In the genomic region with DNA sequence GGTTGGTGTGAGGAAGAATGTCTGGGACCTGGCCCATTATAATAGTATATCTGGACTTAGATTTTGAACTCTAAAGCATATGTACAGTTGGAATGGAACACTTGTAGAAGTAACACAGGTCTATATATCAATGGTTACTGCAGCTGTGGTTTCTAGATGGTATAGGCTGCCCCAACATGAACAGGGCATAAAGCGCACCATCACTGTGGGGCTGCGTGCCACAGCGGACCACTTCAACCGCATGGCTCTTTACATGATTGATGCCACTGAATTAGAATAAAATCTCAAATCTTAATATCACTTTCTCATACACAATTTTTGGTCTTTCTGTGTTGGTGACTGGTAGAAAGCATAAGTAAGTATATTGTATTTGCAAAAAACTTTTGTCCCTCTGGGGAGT, we compare ENCODE assay signal across 23 cellular contexts. TPM values are rescaled to one million over a fixed set of nuclear protein-coding genes. Genes with fewer than 3 reads are reported as not detected.
DNase-seq lines count a peak whose midpoint lies in the region; ATAC-seq, FAIRE-seq and TF ChIP-seq lines count a peak whose summit lies in the region.
"Had no signal": no experiment of that assay in that cellular context is flagged by ENCODE, and none has a peak within 500 bp of the region (broad histone marks: within the 10 kb centered on the region; RNA-seq: fewer than 3 reads in every experiment).

No MANE protein-coding gene starts in this region.

- H3K27me3 ChIP-seq in K562 (ENCODE audit: control insufficient read depth in 2 of 2, insufficient read depth in 2 of 2, low read length in 2 of 2) (no peaks in the 10 kb centered on the region), mesenchymal stem cell (ENCODE audit: control insufficient read depth in 1 of 2, insufficient read depth in 1 of 2, low read length in 2 of 2) (no peaks in the 10 kb centered on the region), sigmoid colon (no peaks in the 10 kb centered on the region)

- no TSS peak for BruUV-seq in K562 (replicated peaks; lab: Mats Ljungman, UMichigan)

- DNase-seq in activated CD8-positive, alpha-beta memory T cell treated with anti-CD3 and anti-CD28 coated beads, Interleukin-2, amount 50 U/mL, for 48 hours: peak; percentile 15
- no peak for DNase-seq in activated CD8-positive, alpha-beta memory T cell treated with anti-CD3 and anti-CD28 coated beads, Interleukin-2, amount 50 U/mL, for 4 hours
- DNase-seq in K562 (ENCODE audit: extremely low read depth in 1 of 4, low spot score in 3 of 4): no peak
- DNase-seq in mesenchymal stem cell: no peak
- no peak for DNase-seq in sigmoid colon
- no peak for DNase-seq in natural killer cell
- no peak for DNase-seq in NCI-H524 (lab: John Stamatoyannopoulos, UW)
- DNase-seq: 8988T; Calu3; CD8-positive, alpha-beta T cell; DMS53; EL; MM.1S; NCI-H1092 treated with DMSO at 0.1 percent for 48 hours; NCI-H2081; NCI-H2171 treated with DMSO at 0.1 percent for 48 hours; NCI-H446; NCI-H69 had no signal

- H3K36me3 ChIP-seq in K562 (ENCODE audit: control insufficient read depth, insufficient read depth, low read length) (peaks cover 82% of the 10 kb centered on the region), mesenchymal stem cell (ENCODE audit: control insufficient read depth in 1 of 2, insufficient read depth in 2 of 2, low read depth in 1 of 2, low read length in 2 of 2) (peaks cover 22 to 81% of the 10 kb centered on the region in 2 experiments), sigmoid colon (peaks cover 0 to 32% (median 3%) of the 10 kb centered on the region in 4 donors)

- FAIRE-seq in K562 (lab: Jason Lieb, UNC): no peak
- FAIRE-seq: GM12892 had no signal

- no peak overlapping the region for H4K8ac ChIP-seq in mesenchymal stem cell (ENCODE audit: low read length)

- no peak overlapping the region for H3K23ac ChIP-seq in mesenchymal stem cell (ENCODE audit: low read length in 2 of 2)

- no peak overlapping the region for H2BK12ac ChIP-seq in mesenchymal stem cell (ENCODE audit: low read length in 2 of 2)

- TF ChIP-seq EP300 in K562 (IDR thresholded peaks at IDR 0.05; ENCODE audit: low read length) (no peak), sigmoid colon (IDR thresholded peaks at IDR 0.05) (no peak)

- H4K20me1 ChIP-seq in K562 (replicated peaks; ENCODE audit: control insufficient read depth, insufficient read depth, low read length): no peaks in the 10 kb centered on the region

- H3K9me3 ChIP-seq in K562 (replicated peaks; ENCODE audit: control insufficient read depth, insufficient read depth, low read depth, low read length): no peaks in the 10 kb centered on the region
- H3K9me3 ChIP-seq in mesenchymal stem cell (ENCODE audit: control insufficient read depth, low read length): no peaks in the 10 kb centered on the region
- H3K9me3 ChIP-seq in sigmoid colon: no peaks in the 10 kb centered on the region

- H3K4me1 ChIP-seq in K562 (replicated peaks in 1 of 2; ENCODE audit: control insufficient read depth in 2 of 2, insufficient read depth in 2 of 2, low read length in 2 of 2) (no peaks in the 10 kb centered on the region), mesenchymal stem cell (ENCODE audit: control insufficient read depth, insufficient read depth, low read depth, low read length) (no peaks in the 10 kb centered on the region), sigmoid colon (peaks cover 0 to 34% (median 33%) of the 10 kb centered on the region in 4 donors)

- H2BK15ac ChIP-seq in mesenchymal stem cell (ENCODE audit: low read depth, poor library complexity, severe bottlenecking): no peak overlapping the region

- peaks cover 15% of the 10 kb centered on the region for H3K79me1 ChIP-seq in mesenchymal stem cell (replicated peaks; ENCODE audit: low read length, poor library complexity, severe bottlenecking)

- no peak overlapping the region for H3K14ac ChIP-seq in mesenchymal stem cell (ENCODE audit: low read length in 2 of 2)

- POLR2A ChIA-PET in K562 (lab: Yijun Ruan, JAX): interaction anchor here (0.7 to 1.3 kb wide), 3 partner anchors 8 to 240 kb away, joined by 3 to 5 read pairs (median 4); no protein-coding TSS in a partner anchor

- peak overlapping the region in 1 of 2 donors; percentile 58 for H3K27ac Mint-ChIP-seq in natural killer cell
- H3K27ac Mint-ChIP-seq: CD8-positive, alpha-beta T cell had no signal

- H3K4me3 Mint-ChIP-seq in natural killer cell: no peak overlapping the region
- H3K4me3 Mint-ChIP-seq: CD8-positive, alpha-beta T cell had no signal

- no peak overlapping the region for H3K4ac ChIP-seq in mesenchymal stem cell (ENCODE audit: low read depth in 1 of 2, low read length in 2 of 2)

- CTCF ChIA-PET in K562 (lab: Yijun Ruan, JAX; ENCODE audit: low intra/inter-chr PET ratio): interaction anchor here (0.6 kb wide), 1 partner anchor 1121 kb away, joined by 4 read pairs; no protein-coding TSS in a partner anchor

- H2BK120ac ChIP-seq in mesenchymal stem cell (ENCODE audit: low read depth, low read length): no peak overlapping the region

- TF ChIP-seq POLR2A in K562 (conservative IDR thresholded peaks at IDR 0.05): peak; percentile 51; the same call in 1 of the 2 replicates
- TF ChIP-seq POLR2A in sigmoid colon (IDR thresholded peaks at IDR 0.05): no peak

- H3K27me3 Mint-ChIP-seq in natural killer cell (ENCODE audit: low read depth in 2 of 2): no peaks in the 10 kb centered on the region

- no peak overlapping the region for H3K4me3 ChIP-seq in K562
- no peak overlapping the region for H3K4me3 ChIP-seq in mesenchymal stem cell (ENCODE audit: insufficient read depth in 1 of 2, low read depth in 1 of 2, low read length in 2 of 2)
- H3K4me3 ChIP-seq in sigmoid colon: no peak overlapping the region

- no peak overlapping the region for H2AK5ac ChIP-seq in mesenchymal stem cell (ENCODE audit: low read length, severe bottlenecking)

- TF ChIP-seq CTCF in K562 (IDR thresholded peaks at IDR 0.05 in 2 of 3, conservative IDR thresholded peaks at IDR 0.05 in 1 of 3; ENCODE audit: insufficient read depth in 2 of 3, low read depth in 1 of 3, low read length in 3 of 3) (no peak), sigmoid colon (IDR thresholded peaks at IDR 0.05) (no peak), natural killer cell (IDR thresholded peaks at IDR 0.05) (no peak)

- H3K4me2 ChIP-seq in K562 (ENCODE audit: insufficient read depth, low read length) (no peak overlapping the region), mesenchymal stem cell (ENCODE audit: low read length, poor library complexity, severe bottlenecking) (no peak overlapping the region)

- H2BK5ac ChIP-seq in mesenchymal stem cell (ENCODE audit: low read depth, low read length, poor library complexity, severe bottlenecking): peak overlapping the region; percentile 38

- H3K9ac ChIP-seq in K562 (ENCODE audit: insufficient read depth in 1 of 2, low read depth in 2 of 2, low read length in 2 of 2) (no peak overlapping the region), mesenchymal stem cell (ENCODE audit: low read length) (no peak overlapping the region)

- peaks cover 6% of the 10 kb centered on the region for H3K36me3 Mint-ChIP-seq in natural killer cell

- ATAC-seq in K562: peak; percentile 8; the same call in 2 of the 3 replicates
- no peak for ATAC-seq in GM18498 (IDR thresholded peaks at IDR 0.05; ENCODE audit: unreplicated experiment)
- no peak for ATAC-seq in natural killer cell
- ATAC-seq: CD8-positive, alpha-beta T cell; Panc1 had no signal

- H3K79me2 ChIP-seq in K562 (ENCODE audit: control insufficient read depth, insufficient read depth, low read length): no peaks in the 10 kb centered on the region

- 82% methylated on average over 4 of the region's 4 CpGs for WGBS in K562 (ENCODE audit: insufficient coverage, low coverage, missing lambda C conversion rate)
- 69% methylated on average over 4 of the region's 4 CpGs for WGBS in mesenchymal stem cell
- 57 to 75% methylated on average over 4 of the region's 4 CpGs for WGBS in sigmoid colon, 2 donors

- no peak overlapping the region for H4K91ac ChIP-seq in mesenchymal stem cell (ENCODE audit: low read length)

- H2AFZ ChIP-seq in K562 (ENCODE audit: low read depth, low read length) (no peak overlapping the region), mesenchymal stem cell (ENCODE audit: low read depth, low read length) (no peak overlapping the region)

- H3K9me1 ChIP-seq in K562 (ENCODE audit: control insufficient read depth, insufficient read depth, low read length): no peaks in the 10 kb centered on the region

- in situ Hi-C loops in K562 (cut with MboI): no loop called here

- intact Hi-C loops in K562 (cut with micrococcal nuclease) (no loop called here), sigmoid colon (cut with DNase I) (no loop called here), natural killer cell (cut with micrococcal nuclease) (no loop called here)

- H3K18ac ChIP-seq in mesenchymal stem cell (ENCODE audit: low read depth in 1 of 2, low read length in 2 of 2): no peak overlapping the region

- H3K27ac ChIP-seq in K562 (ENCODE audit: extremely low read depth, low read depth, low read length) (no peak overlapping the region), mesenchymal stem cell (ENCODE audit: low read length, poor library complexity, severe bottlenecking) (peak overlapping the region; percentile 49), sigmoid colon (peak overlapping the region in 3 of 4 donors; percentile 68 to 82 (median 82))

- peaks cover 0 to 11% of the 10 kb centered on the region in 2 donors for H3K4me1 Mint-ChIP-seq in natural killer cell

- H3K9me3 Mint-ChIP-seq in natural killer cell: no peaks in the 10 kb centered on the region
- H3K9me3 Mint-ChIP-seq: CD8-positive, alpha-beta T cell had no signal

- TF ChIP-seq RAD21 in K562 (CRISPR knock-in tag; conservative IDR thresholded peaks at IDR 0.05 in 1 of 2, IDR thresholded peaks at IDR 0.05 in 1 of 2): no peak

RNA-seq across cellular contexts. Expression of gene KLRG2, which starts 59.5 kb away (rescaled TPM):
- not detected in 2 replicates for total RNA-seq in K562 (2011; cell fraction: chromatin; rRNA removed; ENCODE audit: low replicate concordance)
- total RNA-seq in K562 (2011; cell fraction: nucleolus; rRNA removed): not detected in 2 replicates
- total RNA-seq in K562 (2011; cell fraction: nucleoplasm; rRNA removed): not detected in 2 replicates
- total RNA-seq in K562 (2014; rRNA removed): not detected in 2 replicates
- not detected in 2 replicates for total RNA-seq in K562 (2014; rRNA removed; fragmentation: Illumina TruSeq; extraction: Trizol)
- total RNA-seq in K562 (2015; rRNA removed; fragmentation: Illumina TruSeq; extraction: Trizol): not detected in 2 replicates
- total RNA-seq in K562 (2021): not detected in 2 replicates
- not detected in 2 replicates for polyA plus RNA-seq in K562 (2011; rRNA removed)
- not detected in 2 replicates for polyA plus RNA-seq in K562 (2011; cell fraction: cytosol; rRNA removed)
- not detected in 2 replicates for polyA plus RNA-seq in K562 (2011; cell fraction: nucleus; rRNA removed)
- polyA plus RNA-seq in K562 (2012): 0.04 TPM in 1 of 2 replicates, not detected in the other
- polyA plus RNA-seq in K562 (2014; fragmentation: Illumina TruSeq; extraction: Trizol): not detected in 2 replicates
- not detected for polyA plus RNA-seq in K562 (2014; fragmentation: Nextera tagmentation; extraction: Ambion mirVana)
- polyA plus RNA-seq in K562 (2014; rRNA removed): not detected in 2 replicates
- polyA minus RNA-seq in K562 (2011; rRNA and poly(A)+ RNA removed): not detected in 2 replicates
- not detected in 2 replicates for polyA minus RNA-seq in K562 (2011; cell fraction: cytosol; rRNA and poly(A)+ RNA removed)
- polyA minus RNA-seq in K562 (2011; cell fraction: nucleus; rRNA and poly(A)+ RNA removed): not detected in 2 replicates
- not detected for polyA plus RNA-seq in mesenchymal stem cell (2013, experiment 1 of 2)
- polyA plus RNA-seq in mesenchymal stem cell (2013, experiment 2 of 2): not detected
- under 1 TPM in 1 of 4 donors, not detected in 3; 0.28 TPM for total RNA-seq in sigmoid colon
- under 1 TPM in 1 of 3 donors, not detected in 2; 0.04 TPM for polyA plus RNA-seq in sigmoid colon
- total RNA-seq in natural killer cell: not detected
- total RNA-seq: CD8-positive, alpha-beta T cell; H4; LHCN-M2 had no signal
